Comparison of ENCODE assay signal across 16 cellular contexts in the genomic region with DNA sequence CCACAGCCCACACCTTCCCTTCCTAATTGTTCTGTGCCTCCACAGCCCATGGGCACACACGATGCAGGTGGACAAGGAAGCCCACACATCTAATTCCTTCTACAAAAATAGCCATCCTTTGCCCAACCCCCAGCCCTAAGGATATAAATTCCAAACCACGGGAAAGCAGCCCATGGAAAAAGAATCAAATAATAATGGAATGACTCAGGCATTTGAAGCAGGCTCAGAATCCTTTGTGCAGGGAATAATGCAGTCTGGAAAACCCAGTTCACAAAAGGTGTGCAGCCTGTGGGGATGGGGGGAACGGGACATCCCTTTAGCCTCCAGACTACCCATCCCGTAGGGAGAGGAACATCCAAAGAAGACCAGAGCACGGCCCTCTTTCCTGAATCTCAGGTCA.
DNase-seq lines count a peak whose midpoint lies in the region; ATAC-seq, FAIRE-seq and TF ChIP-seq lines count a peak whose summit lies in the region.
"Had no signal": no experiment of that assay in that cellular context is flagged by ENCODE, and none has a peak within 500 bp of the region (broad histone marks: within the 10 kb centered on the region; RNA-seq: fewer than 3 reads in every experiment).

No MANE protein-coding gene starts in this region.

- FAIRE-seq in HTR-8/SVneo (lab: Jason Lieb, UNC) = no peak
- FAIRE-seq: H54 had no signal

- H3K4me1 Mint-ChIP-seq in activated CD8-positive, alpha-beta T cell treated with anti-CD3 and anti-CD28 coated beads for 36 hours (ENCODE audit: low read depth) = no peaks in the 10 kb centered on the region
- H3K4me1 Mint-ChIP-seq: T-helper 17 cell had no signal

- H3K27ac ChIP-seq in vagina = no peak overlapping the region
- H3K27ac ChIP-seq: BLaER1 treated with 17β-estradiol and CSF1 and Interleukin-3, amounts not matched to agents 10 nM and 100 nM; PC-9 had no signal

- no peak for ATAC-seq in HG03108 (IDR thresholded peaks at IDR 0.05; ENCODE audit: unreplicated experiment)
- no peak for ATAC-seq in activated CD8-positive, alpha-beta T cell treated with anti-CD3 and anti-CD28 coated beads for 36 hours
- ATAC-seq: Right ventricle myocardium inferior, T-helper 17 cell had no signal

- CTCF ChIA-PET in activated CD8-positive, alpha-beta T cell treated with anti-CD3 and anti-CD28 coated beads for 36 hours (lab: Charles Lee) = no interaction called here

- H3K4me3 ChIP-seq in astrocyte of the spinal cord (ENCODE audit: low read depth, low read length) = no peak overlapping the region
- no peak overlapping the region for H3K4me3 ChIP-seq in vagina
- H3K4me3 ChIP-seq: BLaER1 treated with 17β-estradiol and CSF1 and Interleukin-3, amounts not matched to agents 10 nM and 100 nM; PC-9 had no signal

- intact Hi-C loops in activated CD8-positive, alpha-beta T cell treated with anti-CD3 and anti-CD28 coated beads for 36 hours (cut with micrococcal nuclease) = no loop called here
- intact Hi-C loops in vagina (cut with DNase I) = no loop called here

- H3K36me3 ChIP-seq in vagina = no peaks in the 10 kb centered on the region
- H3K36me3 ChIP-seq: BLaER1 treated with 17β-estradiol and CSF1 and Interleukin-3, amounts not matched to agents 10 nM and 100 nM had no signal

- H3K4me3 Mint-ChIP-seq in activated CD8-positive, alpha-beta T cell treated with anti-CD3 and anti-CD28 coated beads for 36 hours = no peak overlapping the region
- H3K4me3 Mint-ChIP-seq: T-helper 17 cell had no signal

- POLR2A ChIA-PET in activated CD8-positive, alpha-beta T cell treated with anti-CD3 and anti-CD28 coated beads for 36 hours (lab: Charles Lee) = no interaction called here

- peak; percentile 32 for DNase-seq in EL
- peak; percentile 43 for DNase-seq in HTR-8/SVneo (ENCODE audit: insufficient read length, low spot score)
- peak; percentile 13 for DNase-seq in astrocyte of the spinal cord (ENCODE audit: low read depth, low spot score)
- peak; percentile 52 for DNase-seq in renal cortical epithelial cell (ENCODE audit: low read depth)
- DNase-seq in NCI-H1092 treated with DMSO at 0.1 percent for 48 hours (lab: John Stamatoyannopoulos, UW) = no peak
- DNase-seq in activated CD8-positive, alpha-beta T cell treated with anti-CD3 and anti-CD28 coated beads for 36 hours = no peak
- no peak for DNase-seq in vagina (ENCODE audit: extremely low spot score in 2 of 2)
- DNase-seq: DND-41, NCI-H2029 treated with DMSO at 0.1 percent for 48 hours, NCI-H774, PC-9, T-helper 17 cell had no signal

- H3K36me3 Mint-ChIP-seq in activated CD8-positive, alpha-beta T cell treated with anti-CD3 and anti-CD28 coated beads for 36 hours (ENCODE audit: low read depth) = no peaks in the 10 kb centered on the region

- in situ Hi-C loops in astrocyte of the spinal cord (cut with HindIII; ENCODE audit: low sequenced_read_pairs) = no loop called here

- no peak overlapping the region for H3K27ac Mint-ChIP-seq in activated CD8-positive, alpha-beta T cell treated with anti-CD3 and anti-CD28 coated beads for 36 hours
- H3K27ac Mint-ChIP-seq: T-helper 17 cell had no signal

- no peaks in the 10 kb centered on the region for H3K27me3 ChIP-seq in vagina
- H3K27me3 ChIP-seq: BLaER1 treated with 17β-estradiol and CSF1 and Interleukin-3, amounts not matched to agents 10 nM and 100 nM had no signal

- no peak for TF ChIP-seq POLR2A in vagina (IDR thresholded peaks at IDR 0.05)

- no peaks in the 10 kb centered on the region for H3K9me3 ChIP-seq in vagina
- H3K9me3 ChIP-seq: BLaER1 treated with 17β-estradiol and CSF1 and Interleukin-3, amounts not matched to agents 10 nM and 100 nM had no signal

- peaks cover 2% of the 10 kb centered on the region for H3K27me3 Mint-ChIP-seq in activated CD8-positive, alpha-beta T cell treated with anti-CD3 and anti-CD28 coated beads for 36 hours

- no peaks in the 10 kb centered on the region for H3K4me1 ChIP-seq in vagina
- H3K4me1 ChIP-seq: BLaER1 treated with 17β-estradiol and CSF1 and Interleukin-3, amounts not matched to agents 10 nM and 100 nM had no signal

- TF ChIP-seq CTCF in astrocyte of the spinal cord (IDR thresholded peaks at IDR 0.05; ENCODE audit: low read depth, low read length) (no peak), vagina (IDR thresholded peaks at IDR 0.05) (no peak)
- no peak for TF ChIP-seq CTCF in activated CD8-positive, alpha-beta T cell treated with anti-CD3 and anti-CD28 coated beads for 36 hours (IDR thresholded peaks at IDR 0.05)

- H3K9me3 Mint-ChIP-seq in activated CD8-positive, alpha-beta T cell treated with anti-CD3 and anti-CD28 coated beads for 36 hours = no peaks in the 10 kb centered on the region

Comparison
In these comparisons a context has a peak if more than half of its experiments do, and no peak if none do; other contexts are left out.
1. DNase-seq: peak in EL (single experiment), HTR-8/SVneo (single experiment), astrocyte of the spinal cord (single experiment) and renal cortical epithelial cell (single experiment); none in NCI-H1092 treated with DMSO at 0.1 percent for 48 hours (single experiment), activated CD8-positive, alpha-beta T cell treated with anti-CD3 and anti-CD28 coated beads for 36 hours (single experiment) and vagina (0 of 2).